Comparison of ENCODE assay signal across 1 cellular context in the genomic region with DNA sequence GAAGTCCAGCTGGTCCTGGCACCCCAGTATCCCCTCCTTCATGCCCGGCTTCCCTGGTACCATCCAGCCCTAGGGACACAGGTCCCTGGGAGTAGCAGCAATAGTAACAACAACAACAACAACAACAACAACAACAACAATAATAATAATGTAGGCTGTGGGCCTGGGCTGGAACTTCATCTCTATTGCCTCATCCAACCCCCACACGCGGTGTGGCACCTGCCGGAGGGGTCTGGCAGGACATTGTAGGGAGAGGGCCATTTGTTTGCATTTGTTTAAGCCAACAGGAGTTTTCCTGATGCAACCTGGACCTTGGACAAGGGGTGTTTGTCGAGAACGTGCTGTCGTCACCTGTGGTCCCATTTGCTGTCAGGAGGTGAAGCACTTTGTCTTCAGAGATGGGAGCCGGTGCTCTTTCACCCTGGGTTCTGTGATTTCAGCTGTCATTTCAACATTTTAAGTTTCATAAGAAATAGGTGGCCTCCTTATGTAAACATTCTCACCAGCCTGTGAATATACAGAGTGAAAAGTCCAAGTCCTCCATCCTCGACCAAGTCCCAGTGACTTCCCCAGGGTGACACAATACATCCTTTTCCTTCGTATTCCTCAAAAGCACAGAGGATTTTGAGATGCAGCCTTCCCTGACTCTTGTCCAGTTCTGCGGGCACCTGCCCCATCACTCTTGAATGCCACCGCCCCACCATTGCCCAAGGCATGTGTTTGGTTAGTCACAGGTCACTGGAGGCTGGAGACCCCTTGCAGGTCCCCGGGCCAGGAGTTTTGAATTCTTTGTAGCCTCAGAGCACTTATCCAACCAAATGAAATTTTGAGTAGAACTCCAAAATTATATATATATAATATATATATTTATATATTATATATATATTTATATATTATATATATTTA.
A peak's percentile ranks its signal among the peaks of the same experiment; 100 is the strongest.
TF ChIP-seq lines count a peak whose summit lies in the region.

No MANE protein-coding gene starts in this region.

TF ChIP-seq in HepG2, 621 proteins besides CTCF, POLR2A, EP300 and RAD21 (continued from another document and continues in another):
- TF ChIP-seq, protein P1, sequence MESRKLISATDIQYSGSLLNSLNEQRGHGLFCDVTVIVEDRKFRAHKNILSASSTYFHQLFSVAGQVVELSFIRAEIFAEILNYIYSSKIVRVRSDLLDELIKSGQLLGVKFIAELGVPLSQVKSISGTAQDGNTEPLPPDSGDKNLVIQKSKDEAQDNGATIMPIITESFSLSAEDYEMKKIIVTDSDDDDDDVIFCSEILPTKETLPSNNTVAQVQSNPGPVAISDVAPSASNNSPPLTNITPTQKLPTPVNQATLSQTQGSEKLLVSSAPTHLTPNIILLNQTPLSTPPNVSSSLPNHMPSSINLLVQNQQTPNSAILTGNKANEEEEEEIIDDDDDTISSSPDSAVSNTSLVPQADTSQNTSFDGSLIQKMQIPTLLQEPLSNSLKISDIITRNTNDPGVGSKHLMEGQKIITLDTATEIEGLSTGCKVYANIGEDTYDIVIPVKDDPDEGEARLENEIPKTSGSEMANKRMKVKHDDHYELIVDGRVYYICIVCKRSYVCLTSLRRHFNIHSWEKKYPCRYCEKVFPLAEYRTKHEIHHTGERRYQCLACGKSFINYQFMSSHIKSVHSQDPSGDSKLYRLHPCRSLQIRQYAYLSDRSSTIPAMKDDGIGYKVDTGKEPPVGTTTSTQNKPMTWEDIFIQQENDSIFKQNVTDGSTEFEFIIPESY (CRISPR knock-in tag; IDR thresholded peaks at IDR 0.05), result peak; percentile 85
- no peak for TF ChIP-seq ZNF20 (CRISPR knock-in tag; IDR thresholded peaks at IDR 0.05)
- TF ChIP-seq, protein P2, sequence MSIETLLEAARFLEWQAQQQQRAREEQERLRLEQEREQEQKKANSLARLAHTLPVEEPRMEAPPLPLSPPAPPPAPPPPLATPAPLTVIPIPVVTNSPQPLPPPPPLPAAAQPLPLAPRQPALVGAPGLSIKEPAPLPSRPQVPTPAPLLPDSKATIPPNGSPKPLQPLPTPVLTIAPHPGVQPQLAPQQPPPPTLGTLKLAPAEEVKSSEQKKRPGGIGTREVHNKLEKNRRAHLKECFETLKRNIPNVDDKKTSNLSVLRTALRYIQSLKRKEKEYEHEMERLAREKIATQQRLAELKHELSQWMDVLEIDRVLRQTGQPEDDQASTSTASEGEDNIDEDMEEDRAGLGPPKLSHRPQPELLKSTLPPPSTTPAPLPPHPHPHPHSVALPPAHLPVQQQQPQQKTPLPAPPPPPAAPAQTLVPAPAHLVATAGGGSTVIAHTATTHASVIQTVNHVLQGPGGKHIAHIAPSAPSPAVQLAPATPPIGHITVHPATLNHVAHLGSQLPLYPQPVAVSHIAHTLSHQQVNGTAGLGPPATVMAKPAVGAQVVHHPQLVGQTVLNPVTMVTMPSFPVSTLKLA (IDR thresholded peaks at IDR 0.05), result peak; percentile 39; the same call in 1 of the 2 replicates
- TF ChIP-seq RELA (CRISPR knock-in tag; IDR thresholded peaks at IDR 0.05), result no peak
- TF ChIP-seq SP140L (CRISPR knock-in tag; IDR thresholded peaks at IDR 0.05; ENCODE audit: borderline replicate concordance), result no peak; the same call in 1 of the 2 replicates
- peak; percentile 93 for TF ChIP-seq ZNF124 (CRISPR knock-in tag; IDR thresholded peaks at IDR 0.05)
- TF ChIP-seq, protein P3, sequence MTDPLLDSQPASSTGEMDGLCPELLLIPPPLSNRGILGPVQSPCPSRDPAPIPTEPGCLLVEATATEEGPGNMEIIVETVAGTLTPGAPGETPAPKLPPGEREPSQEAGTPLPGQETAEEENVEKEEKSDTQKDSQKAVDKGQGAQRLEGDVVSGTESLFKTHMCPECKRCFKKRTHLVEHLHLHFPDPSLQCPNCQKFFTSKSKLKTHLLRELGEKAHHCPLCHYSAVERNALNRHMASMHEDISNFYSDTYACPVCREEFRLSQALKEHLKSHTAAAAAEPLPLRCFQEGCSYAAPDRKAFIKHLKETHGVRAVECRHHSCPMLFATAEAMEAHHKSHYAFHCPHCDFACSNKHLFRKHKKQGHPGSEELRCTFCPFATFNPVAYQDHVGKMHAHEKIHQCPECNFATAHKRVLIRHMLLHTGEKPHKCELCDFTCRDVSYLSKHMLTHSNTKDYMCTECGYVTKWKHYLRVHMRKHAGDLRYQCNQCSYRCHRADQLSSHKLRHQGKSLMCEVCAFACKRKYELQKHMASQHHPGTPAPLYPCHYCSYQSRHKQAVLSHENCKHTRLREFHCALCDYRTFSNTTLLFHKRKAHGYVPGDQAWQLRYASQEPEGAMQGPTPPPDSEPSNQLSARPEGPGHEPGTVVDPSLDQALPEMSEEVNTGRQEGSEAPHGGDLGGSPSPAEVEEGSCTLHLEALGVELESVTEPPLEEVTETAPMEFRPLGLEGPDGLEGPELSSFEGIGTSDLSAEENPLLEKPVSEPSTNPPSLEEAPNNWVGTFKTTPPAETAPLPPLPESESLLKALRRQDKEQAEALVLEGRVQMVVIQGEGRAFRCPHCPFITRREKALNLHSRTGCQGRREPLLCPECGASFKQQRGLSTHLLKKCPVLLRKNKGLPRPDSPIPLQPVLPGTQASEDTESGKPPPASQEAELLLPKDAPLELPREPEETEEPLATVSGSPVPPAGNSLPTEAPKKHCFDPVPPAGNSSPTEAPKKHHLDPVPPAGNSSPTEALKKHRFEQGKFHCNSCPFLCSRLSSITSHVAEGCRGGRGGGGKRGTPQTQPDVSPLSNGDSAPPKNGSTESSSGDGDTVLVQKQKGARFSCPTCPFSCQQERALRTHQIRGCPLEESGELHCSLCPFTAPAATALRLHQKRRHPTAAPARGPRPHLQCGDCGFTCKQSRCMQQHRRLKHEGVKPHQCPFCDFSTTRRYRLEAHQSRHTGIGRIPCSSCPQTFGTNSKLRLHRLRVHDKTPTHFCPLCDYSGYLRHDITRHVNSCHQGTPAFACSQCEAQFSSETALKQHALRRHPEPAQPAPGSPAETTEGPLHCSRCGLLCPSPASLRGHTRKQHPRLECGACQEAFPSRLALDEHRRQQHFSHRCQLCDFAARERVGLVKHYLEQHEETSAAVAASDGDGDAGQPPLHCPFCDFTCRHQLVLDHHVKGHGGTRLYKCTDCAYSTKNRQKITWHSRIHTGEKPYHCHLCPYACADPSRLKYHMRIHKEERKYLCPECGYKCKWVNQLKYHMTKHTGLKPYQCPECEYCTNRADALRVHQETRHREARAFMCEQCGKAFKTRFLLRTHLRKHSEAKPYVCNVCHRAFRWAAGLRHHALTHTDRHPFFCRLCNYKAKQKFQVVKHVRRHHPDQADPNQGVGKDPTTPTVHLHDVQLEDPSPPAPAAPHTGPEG (CRISPR knock-in tag; IDR thresholded peaks at IDR 0.05), result peak; percentile 75; the same call in 1 of the 2 replicates
- no peak for TF ChIP-seq PTBP1 (IDR thresholded peaks at IDR 0.05; ENCODE audit: low read depth, low read length, poor library complexity, severe bottlenecking)
- TF ChIP-seq ZNF572 (CRISPR knock-in tag; IDR thresholded peaks at IDR 0.05), result no peak
- TF ChIP-seq LCORL (IDR thresholded peaks at IDR 0.05), result peak; percentile 16; the same call in 1 of the 2 replicates
- peak; percentile 97 for TF ChIP-seq LCORL (CRISPR knock-in tag; IDR thresholded peaks at IDR 0.05)
- peak; percentile 97 for TF ChIP-seq ARNTL (CRISPR knock-in tag; IDR thresholded peaks at IDR 0.05)
- TF ChIP-seq, protein P4, sequence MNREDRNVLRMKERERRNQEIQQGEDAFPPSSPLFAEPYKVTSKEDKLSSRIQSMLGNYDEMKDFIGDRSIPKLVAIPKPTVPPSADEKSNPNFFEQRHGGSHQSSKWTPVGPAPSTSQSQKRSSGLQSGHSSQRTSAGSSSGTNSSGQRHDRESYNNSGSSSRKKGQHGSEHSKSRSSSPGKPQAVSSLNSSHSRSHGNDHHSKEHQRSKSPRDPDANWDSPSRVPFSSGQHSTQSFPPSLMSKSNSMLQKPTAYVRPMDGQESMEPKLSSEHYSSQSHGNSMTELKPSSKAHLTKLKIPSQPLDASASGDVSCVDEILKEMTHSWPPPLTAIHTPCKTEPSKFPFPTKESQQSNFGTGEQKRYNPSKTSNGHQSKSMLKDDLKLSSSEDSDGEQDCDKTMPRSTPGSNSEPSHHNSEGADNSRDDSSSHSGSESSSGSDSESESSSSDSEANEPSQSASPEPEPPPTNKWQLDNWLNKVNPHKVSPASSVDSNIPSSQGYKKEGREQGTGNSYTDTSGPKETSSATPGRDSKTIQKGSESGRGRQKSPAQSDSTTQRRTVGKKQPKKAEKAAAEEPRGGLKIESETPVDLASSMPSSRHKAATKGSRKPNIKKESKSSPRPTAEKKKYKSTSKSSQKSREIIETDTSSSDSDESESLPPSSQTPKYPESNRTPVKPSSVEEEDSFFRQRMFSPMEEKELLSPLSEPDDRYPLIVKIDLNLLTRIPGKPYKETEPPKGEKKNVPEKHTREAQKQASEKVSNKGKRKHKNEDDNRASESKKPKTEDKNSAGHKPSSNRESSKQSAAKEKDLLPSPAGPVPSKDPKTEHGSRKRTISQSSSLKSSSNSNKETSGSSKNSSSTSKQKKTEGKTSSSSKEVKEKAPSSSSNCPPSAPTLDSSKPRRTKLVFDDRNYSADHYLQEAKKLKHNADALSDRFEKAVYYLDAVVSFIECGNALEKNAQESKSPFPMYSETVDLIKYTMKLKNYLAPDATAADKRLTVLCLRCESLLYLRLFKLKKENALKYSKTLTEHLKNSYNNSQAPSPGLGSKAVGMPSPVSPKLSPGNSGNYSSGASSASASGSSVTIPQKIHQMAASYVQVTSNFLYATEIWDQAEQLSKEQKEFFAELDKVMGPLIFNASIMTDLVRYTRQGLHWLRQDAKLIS (CRISPR knock-in tag; IDR thresholded peaks at IDR 0.05), result no peak
- TF ChIP-seq STAG1 (CRISPR knock-in tag; IDR thresholded peaks at IDR 0.05), result peak; percentile 41
- TF ChIP-seq GPBP1L1 (CRISPR knock-in tag; IDR thresholded peaks at IDR 0.05), result no peak
- TF ChIP-seq NFE2 (CRISPR knock-in tag; IDR thresholded peaks at IDR 0.05), result no peak
- TF ChIP-seq, protein P5, sequence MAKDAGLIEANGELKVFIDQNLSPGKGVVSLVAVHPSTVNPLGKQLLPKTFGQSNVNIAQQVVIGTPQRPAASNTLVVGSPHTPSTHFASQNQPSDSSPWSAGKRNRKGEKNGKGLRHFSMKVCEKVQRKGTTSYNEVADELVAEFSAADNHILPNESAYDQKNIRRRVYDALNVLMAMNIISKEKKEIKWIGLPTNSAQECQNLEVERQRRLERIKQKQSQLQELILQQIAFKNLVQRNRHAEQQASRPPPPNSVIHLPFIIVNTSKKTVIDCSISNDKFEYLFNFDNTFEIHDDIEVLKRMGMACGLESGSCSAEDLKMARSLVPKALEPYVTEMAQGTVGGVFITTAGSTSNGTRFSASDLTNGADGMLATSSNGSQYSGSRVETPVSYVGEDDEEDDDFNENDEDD (CRISPR knock-in tag; IDR thresholded peaks at IDR 0.05; ENCODE audit: borderline replicate concordance), result peak; percentile 25; the same call in 1 of the 2 replicates
- no peak for TF ChIP-seq ZNF879 (CRISPR knock-in tag; IDR thresholded peaks at IDR 0.05)
- no peak for TF ChIP-seq TBP (CRISPR knock-in tag; IDR thresholded peaks at IDR 0.05)
- TF ChIP-seq ZBTB34 (CRISPR knock-in tag; IDR thresholded peaks at IDR 0.05), result peak; percentile 60
- TF ChIP-seq ZNF619 (CRISPR knock-in tag; IDR thresholded peaks at IDR 0.05), result no peak
- no peak for TF ChIP-seq THYN1 (CRISPR knock-in tag; IDR thresholded peaks at IDR 0.05; ENCODE audit: borderline replicate concordance, low read depth)
- peak; percentile 81 for TF ChIP-seq CREB1 (IDR thresholded peaks at IDR 0.05)
- peak; percentile 84 for TF ChIP-seq CREB1 (CRISPR knock-in tag; IDR thresholded peaks at IDR 0.05)
- TF ChIP-seq ZNF550 (CRISPR knock-in tag; IDR thresholded peaks at IDR 0.05; ENCODE audit: borderline replicate concordance), result no peak
- no peak for TF ChIP-seq ZZZ3 (CRISPR knock-in tag; IDR thresholded peaks at IDR 0.05; ENCODE audit: borderline replicate concordance)
- peak; percentile 39; the same call in 1 of the 2 replicates for TF ChIP-seq ZNF275 (CRISPR knock-in tag; IDR thresholded peaks at IDR 0.05; ENCODE audit: borderline replicate concordance)
- TF ChIP-seq SMARCE1 (IDR thresholded peaks at IDR 0.05; ENCODE audit: borderline replicate concordance), result no peak
- TF ChIP-seq, protein P6, sequence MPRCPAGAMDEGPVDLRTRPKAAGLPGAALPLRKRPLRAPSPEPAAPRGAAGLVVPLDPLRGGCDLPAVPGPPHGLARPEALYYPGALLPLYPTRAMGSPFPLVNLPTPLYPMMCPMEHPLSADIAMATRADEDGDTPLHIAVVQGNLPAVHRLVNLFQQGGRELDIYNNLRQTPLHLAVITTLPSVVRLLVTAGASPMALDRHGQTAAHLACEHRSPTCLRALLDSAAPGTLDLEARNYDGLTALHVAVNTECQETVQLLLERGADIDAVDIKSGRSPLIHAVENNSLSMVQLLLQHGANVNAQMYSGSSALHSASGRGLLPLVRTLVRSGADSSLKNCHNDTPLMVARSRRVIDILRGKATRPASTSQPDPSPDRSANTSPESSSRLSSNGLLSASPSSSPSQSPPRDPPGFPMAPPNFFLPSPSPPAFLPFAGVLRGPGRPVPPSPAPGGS (CRISPR knock-in tag; IDR thresholded peaks at IDR 0.05), result no peak
